Comparison of ENCODE assay signal across 1 cellular context in the genomic region with DNA sequence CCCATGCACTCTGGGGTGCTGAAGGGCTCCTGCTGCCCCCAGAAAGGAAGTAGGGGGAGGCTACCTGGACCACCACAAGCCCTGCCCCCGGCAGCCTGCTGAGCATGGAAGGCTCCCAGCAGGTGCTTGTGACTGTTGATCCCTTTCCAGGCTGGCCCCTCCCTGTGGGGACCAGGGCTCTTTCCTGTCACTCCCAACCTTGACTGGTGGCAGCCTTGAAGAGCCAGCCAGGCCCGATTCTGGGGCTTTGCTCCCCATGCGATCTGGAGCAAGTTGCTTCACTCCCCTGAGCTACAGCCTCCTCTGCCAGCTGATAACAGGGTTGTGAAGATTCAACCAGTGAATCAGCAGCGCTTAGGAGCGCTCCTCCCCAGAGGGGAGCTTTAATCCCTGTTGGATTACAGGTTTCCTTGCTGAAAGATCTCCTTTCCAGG.
TF ChIP-seq lines count a peak whose summit lies in the region.

No MANE protein-coding gene starts in this region.

TF ChIP-seq in A549, 52 proteins besides CTCF, POLR2A, EP300 and RAD21:
- TF ChIP-seq HDAC2 (IDR thresholded peaks at IDR 0.05) (no peak), ZNF302 (CRISPR knock-in tag; IDR thresholded peaks at IDR 0.05) (no peak), HOXB13 (CRISPR knock-in tag; IDR thresholded peaks at IDR 0.05; ENCODE audit: low read depth) (no peak)
